In genomic region chr19:3370728-3371591, GRCh38 we compare ENCODE assay signal across 9 cellular contexts. TPM values are rescaled to one million over a fixed set of nuclear protein-coding genes. Genes with fewer than 3 reads are reported as not detected.
DNase-seq lines count a peak whose midpoint lies in the region; ATAC-seq and TF ChIP-seq lines count a peak whose summit lies in the region.
"Had no signal": no experiment of that assay in that cellular context is flagged by ENCODE, and none has a peak within 500 bp of the region (broad histone marks: within the 10 kb centered on the region; RNA-seq: fewer than 3 reads in every experiment).

No MANE protein-coding gene starts in this region.

- no peak for TF ChIP-seq CTCF in GM20000 (IDR thresholded peaks at IDR 0.05; ENCODE audit: extremely low read depth, missing control alignments)
- no peak for TF ChIP-seq CTCF in brain (conservative IDR thresholded peaks at IDR 0.05)
- no peak for TF ChIP-seq CTCF in lung (IDR thresholded peaks at IDR 0.05; ENCODE audit: control extremely low read depth, extremely low read depth)

- peak overlapping the region in 4 of 5 experiments; percentile 90 to 99 (median 94) for H3K27ac Mint-ChIP-seq in brain
- H3K27ac Mint-ChIP-seq: activated CD4-positive, alpha-beta T cell treated with anti-CD3 and anti-CD28 coated beads, Interleukin-2, amount 10 ng/mL, durations not matched to agents 7 days and 5 days had no signal

- peaks cover 58% of the 10 kb centered on the region for H3K27me3 Mint-ChIP-seq in brain

- WGBS in lung, 2 donors: 70 to 72% methylated on average over 25 of the region's 25 CpGs

- H3K27me3 ChIP-seq in lung (ENCODE audit: control insufficient read depth, insufficient read depth): no peaks in the 10 kb centered on the region

- peak overlapping the region; percentile 6 to 29 for H3K27ac ChIP-seq in lung (ENCODE audit: low read depth in 1 of 2, low read length in 1 of 2)
- peak overlapping the region; percentile 86 for H3K27ac ChIP-seq in substantia nigra (ENCODE audit: low read depth, low read length, poor library complexity, severe bottlenecking)

- H3K36me3 ChIP-seq in lung (ENCODE audit: control insufficient read depth in 2 of 2, insufficient read depth in 2 of 2, low read length in 2 of 2): peaks cover 0 to 6% of the 10 kb centered on the region in 2 donors

- DNase-seq in GM20000 (ENCODE audit: low spot score) (peak; percentile 67), lung (ENCODE audit: low spot score) (no peak), substantia nigra (lab: John Stamatoyannopoulos, UW) (no peak), NCI-H146 (lab: John Stamatoyannopoulos, UW) (no peak)
- DNase-seq: activated CD4-positive, alpha-beta T cell treated with anti-CD3 and anti-CD28 coated beads, Interleukin-2, amount 10 ng/mL, durations not matched to agents 7 days and 5 days had no signal

- H3K4me3 ChIP-seq in lung: no peak overlapping the region

- ATAC-seq in lung (ENCODE audit: insufficient read depth, low FRiP score): no peak
- ATAC-seq in HG03108 (IDR thresholded peaks at IDR 0.05; ENCODE audit: unreplicated experiment): no peak
- no peak for ATAC-seq in GM19467 (IDR thresholded peaks at IDR 0.05; ENCODE audit: unreplicated experiment)
- ATAC-seq in GM21515 (IDR thresholded peaks at IDR 0.05; ENCODE audit: unreplicated experiment): no peak

- H3K4me1 ChIP-seq in lung (ENCODE audit: control insufficient read depth in 2 of 2, insufficient read depth in 2 of 2, low read length in 2 of 2): peaks cover 6 to 24% of the 10 kb centered on the region in 2 donors

- peaks cover 39% of the 10 kb centered on the region for H3K4me1 Mint-ChIP-seq in brain

- no peaks in the 10 kb centered on the region for H3K36me3 Mint-ChIP-seq in brain

- peaks cover 0 to 3% (median 0%) of the 10 kb centered on the region in 5 experiments for H3K9me3 Mint-ChIP-seq in brain
- H3K9me3 Mint-ChIP-seq: activated CD4-positive, alpha-beta T cell treated with anti-CD3 and anti-CD28 coated beads, Interleukin-2, amount 10 ng/mL, durations not matched to agents 7 days and 5 days had no signal

- peak overlapping the region; percentile 76 to 88 (median 82) for H3K4me3 Mint-ChIP-seq in brain
- H3K4me3 Mint-ChIP-seq: activated CD4-positive, alpha-beta T cell treated with anti-CD3 and anti-CD28 coated beads, Interleukin-2, amount 10 ng/mL, durations not matched to agents 7 days and 5 days had no signal

- H3K9me3 ChIP-seq in lung (ENCODE audit: control insufficient read depth in 2 of 2, insufficient read depth in 1 of 2, low read length in 1 of 2): no peaks in the 10 kb centered on the region

RNA-seq across cellular contexts. Expression of gene NFIC, which starts 4.6 kb away (rescaled TPM):
- polyA plus RNA-seq in brain (ENCODE audit: insufficient read depth, low read depth, low replicate concordance): 79.3 TPM
- total RNA-seq in lung: 100 to 1,000 TPM in 1 of 2 donors, 10 to 100 TPM in 1; 43.9 to 208 TPM
- 10 to 100 TPM; 40.4 to 55.6 TPM for polyA plus RNA-seq in lung
